Comparison of ENCODE assay signal across 18 cellular contexts in the genomic region with DNA sequence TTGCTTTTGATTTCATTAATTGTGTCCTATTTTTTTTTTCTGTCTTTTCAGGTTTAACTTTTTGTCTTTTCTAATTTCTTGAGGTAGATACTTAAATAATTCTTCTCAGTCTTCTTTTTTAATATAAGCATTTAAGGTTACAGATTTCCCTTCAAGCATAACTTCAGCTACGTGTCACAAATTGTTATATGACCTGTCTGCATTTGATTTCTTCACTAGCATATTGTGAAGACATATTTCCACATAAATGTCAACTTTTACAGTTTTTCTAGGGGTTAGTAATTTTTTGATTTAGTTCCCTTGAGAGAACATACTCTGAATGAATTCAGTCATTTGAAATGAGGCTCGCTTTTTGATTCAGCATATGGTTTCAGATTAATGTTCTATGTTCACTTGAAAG. TPM values are rescaled to one million over a fixed set of nuclear protein-coding genes. Genes with fewer than 3 reads are reported as not detected.
DNase-seq lines count a peak whose midpoint lies in the region; ATAC-seq, FAIRE-seq and TF ChIP-seq lines count a peak whose summit lies in the region.
"Had no signal": no experiment of that assay in that cellular context is flagged by ENCODE, and none has a peak within 500 bp of the region (broad histone marks: within the 10 kb centered on the region; RNA-seq: fewer than 3 reads in every experiment).

No MANE protein-coding gene starts in this region.

- ATAC-seq in A549, result no peak
- no peak for ATAC-seq in natural killer cell treated with Interleukin-12 subunit alpha and Interleukin-12 subunit beta and Interleukin-15 and Interleukin-18, amount 100 ng/mL, for 72 hours
- no peak for ATAC-seq in upper lobe of right lung

- H3K4me3 ChIP-seq in A549 (no peak overlapping the region), endodermal cell (ENCODE audit: low read length) (no peak overlapping the region), upper lobe of right lung (no peak overlapping the region)

- TF ChIP-seq CTCF in A549 (IDR thresholded peaks at IDR 0.05) (no peak), HFFc6 (IDR thresholded peaks at IDR 0.05) (no peak), endodermal cell (conservative IDR thresholded peaks at IDR 0.05) (no peak), osteocyte (IDR thresholded peaks at IDR 0.05) (no peak), upper lobe of right lung (IDR thresholded peaks at IDR 0.05) (no peak)

- H3K4me2 ChIP-seq in A549, result no peak overlapping the region

- peaks cover 42% of the 10 kb centered on the region for H3K4me1 ChIP-seq in A549
- peaks cover 4% of the 10 kb centered on the region for H3K4me1 ChIP-seq in endodermal cell (ENCODE audit: control insufficient read depth, insufficient read depth, low read length)
- peaks cover 3% of the 10 kb centered on the region for H3K4me1 ChIP-seq in upper lobe of right lung

- CTCF ChIA-PET in A549 (lab: Yijun Ruan, JAX), result no interaction called here

- H3K9me3 Mint-ChIP-seq in HFFc6 (peaks cover 5% of the 10 kb centered on the region; the same call in 1 of the 2 replicates), endodermal cell (peaks cover 13% of the 10 kb centered on the region), osteocyte (ENCODE audit: unreplicated experiment) (peaks cover 7% of the 10 kb centered on the region)
- peaks cover 5% of the 10 kb centered on the region for H3K9me3 Mint-ChIP-seq in natural killer cell treated with Interleukin-12 subunit alpha and Interleukin-12 subunit beta and Interleukin-15 and Interleukin-18, amount 100 ng/mL, for 72 hours

- no peak overlapping the region for H3K9ac ChIP-seq in endodermal cell (ENCODE audit: extremely low read depth, low read length, poor library complexity, severe bottlenecking)

- POLR2A ChIA-PET in A549 (lab: Yijun Ruan, JAX), result no interaction called here

- H3K9me3 ChIP-seq in A549 (no peaks in the 10 kb centered on the region), endodermal cell (ENCODE audit: control insufficient read depth, low read length) (peaks cover 8% of the 10 kb centered on the region), upper lobe of right lung (no peaks in the 10 kb centered on the region)

- H3K27me3 Mint-ChIP-seq in HFFc6 (ENCODE audit: insufficient read depth), result no peaks in the 10 kb centered on the region; the same call in none of the 2 replicates
- no peaks in the 10 kb centered on the region for H3K27me3 Mint-ChIP-seq in endodermal cell (ENCODE audit: insufficient read depth)
- H3K27me3 Mint-ChIP-seq in osteocyte (ENCODE audit: unreplicated experiment), result no peaks in the 10 kb centered on the region
- no peaks in the 10 kb centered on the region for H3K27me3 Mint-ChIP-seq in natural killer cell treated with Interleukin-12 subunit alpha and Interleukin-12 subunit beta and Interleukin-15 and Interleukin-18, amount 100 ng/mL, for 72 hours
- H3K27me3 Mint-ChIP-seq: B cell; CD4-positive, alpha-beta memory T cell had no signal

- intact Hi-C loops in upper lobe of right lung (cut with DNase I), result no loop called here

- H3K27ac Mint-ChIP-seq in HFFc6 (peak overlapping the region; percentile 8), endodermal cell (peak overlapping the region; percentile 7), osteocyte (ENCODE audit: unreplicated experiment) (peak overlapping the region; percentile 66)
- H3K27ac Mint-ChIP-seq in natural killer cell treated with Interleukin-12 subunit alpha and Interleukin-12 subunit beta and Interleukin-15 and Interleukin-18, amount 100 ng/mL, for 72 hours, result peak overlapping the region in 1 of 2 donors; percentile 7
- H3K27ac Mint-ChIP-seq: B cell had no signal

- FAIRE-seq in A549 (lab: Jason Lieb, UNC), result peak; percentile 77
- FAIRE-seq: D721Med, G401.6, GM12892, H1 had no signal

- no peak for DNase-seq in A549 (ENCODE audit: low read depth in 1 of 2, low spot score in 1 of 2)
- no peak for DNase-seq in HFFc6
- no peak for DNase-seq in endodermal cell
- no peak for DNase-seq in osteocyte (ENCODE audit: extremely low spot score, unreplicated experiment)
- no peak for DNase-seq in natural killer cell treated with Interleukin-12 subunit alpha and Interleukin-12 subunit beta and Interleukin-15 and Interleukin-18, amount 100 ng/mL, for 72 hours (ENCODE audit: low spot score)
- no peak for DNase-seq in NCI-H2171 (lab: John Stamatoyannopoulos, UW)
- no peak for DNase-seq in upper lobe of right lung
- DNase-seq: C1 segment of cervical spinal cord; CD4-positive, alpha-beta memory T cell; DMS153; DMS79 treated with DMSO at 0.1 percent for 48 hours; EL; HCEC 1CT had no signal

- TF ChIP-seq RAD21 in A549 (conservative IDR thresholded peaks at IDR 0.05 in 1 of 2, IDR thresholded peaks at IDR 0.05 in 1 of 2), result no peak

- no peaks in the 10 kb centered on the region for H3K27me3 ChIP-seq in endodermal cell (ENCODE audit: control insufficient read depth, insufficient read depth, low read length, poor library complexity, severe bottlenecking)
- no peaks in the 10 kb centered on the region for H3K27me3 ChIP-seq in upper lobe of right lung

- peaks cover 28% of the 10 kb centered on the region for H3K36me3 ChIP-seq in endodermal cell (ENCODE audit: control insufficient read depth, insufficient read depth, low read length)
- peaks cover 25% of the 10 kb centered on the region for H3K36me3 ChIP-seq in upper lobe of right lung

- H3K27ac ChIP-seq in A549, result no peak overlapping the region
- no peak overlapping the region for H3K27ac ChIP-seq in endodermal cell (ENCODE audit: low read depth, low read length)
- H3K27ac ChIP-seq in upper lobe of right lung, result no peak overlapping the region

- H3K4me1 Mint-ChIP-seq in HFFc6 (ENCODE audit: low read depth) (peaks cover 89% of the 10 kb centered on the region), endodermal cell (peaks cover 6% of the 10 kb centered on the region), osteocyte (ENCODE audit: unreplicated experiment) (peaks cover 38% of the 10 kb centered on the region)
- peaks cover 46 to 56% of the 10 kb centered on the region in 2 donors for H3K4me1 Mint-ChIP-seq in natural killer cell treated with Interleukin-12 subunit alpha and Interleukin-12 subunit beta and Interleukin-15 and Interleukin-18, amount 100 ng/mL, for 72 hours (ENCODE audit: low read depth in 2 of 2)

- TF ChIP-seq EP300 in A549 (IDR thresholded peaks at IDR 0.05), result no peak

- 99% methylated on average over 2 of the region's 2 CpGs for WGBS in A549 (ENCODE audit: missing lambda C conversion rate)
- whole genome bisulfite sequencing in endodermal cell (ENCODE audit: insufficient coverage in 1 of 2, insufficient read length in 1 of 2), 2 experiments, result 97 to 100% methylated on average over 1 to 2 of the region's 2 CpGs

- TF ChIP-seq POLR2A in A549 (IDR thresholded peaks at IDR 0.05; ENCODE audit: low read length), result no peak

- peaks cover 56% of the 10 kb centered on the region for H3K36me3 Mint-ChIP-seq in HFFc6 (ENCODE audit: low read depth)
- peaks cover 41% of the 10 kb centered on the region for H3K36me3 Mint-ChIP-seq in endodermal cell (ENCODE audit: low read depth)
- H3K36me3 Mint-ChIP-seq in osteocyte (ENCODE audit: unreplicated experiment), result peaks cover 24% of the 10 kb centered on the region
- peaks cover 21% of the 10 kb centered on the region for H3K36me3 Mint-ChIP-seq in natural killer cell treated with Interleukin-12 subunit alpha and Interleukin-12 subunit beta and Interleukin-15 and Interleukin-18, amount 100 ng/mL, for 72 hours

- H3K4me3 Mint-ChIP-seq in HFFc6, result peak overlapping the region; percentile 7; the same call in 1 of the 2 replicates
- no peak overlapping the region for H3K4me3 Mint-ChIP-seq in endodermal cell
- H3K4me3 Mint-ChIP-seq in osteocyte (ENCODE audit: unreplicated experiment), result no peak overlapping the region
- H3K4me3 Mint-ChIP-seq in natural killer cell treated with Interleukin-12 subunit alpha and Interleukin-12 subunit beta and Interleukin-15 and Interleukin-18, amount 100 ng/mL, for 72 hours, result no peak overlapping the region
- H3K4me3 Mint-ChIP-seq: B cell; CD4-positive, alpha-beta memory T cell had no signal

TF ChIP-seq in A549, 52 proteins besides CTCF, POLR2A, EP300 and RAD21:
- TF ChIP-seq CEBPB (IDR thresholded peaks at IDR 0.05), result no peak
- TF ChIP-seq FOXS1 (CRISPR knock-in tag; IDR thresholded peaks at IDR 0.05), result no peak
- TF ChIP-seq E2F6 (IDR thresholded peaks at IDR 0.05; ENCODE audit: borderline replicate concordance, low read depth), result no peak
- TF ChIP-seq JUNB (IDR thresholded peaks at IDR 0.05), result no peak
- no peak for TF ChIP-seq HES2 (IDR thresholded peaks at IDR 0.05)

RNA-seq across cellular contexts. Expression of gene RASA1, which starts 35.6 kb away (rescaled TPM):
- polyA plus RNA-seq in A549 (2011; rRNA removed) (40.8 and 41.5 TPM in 2 replicates), A549 (2017; fragmentation: RNase III; extraction: RNeasy Plus Mini Kit Qiagen cat#74134 plus additional on column Dnase treatment) (18.0 to 19.1 TPM (median 18.3 TPM) in 3 replicates)
- 10.9 and 12.1 TPM in 2 replicates for polyA plus RNA-seq in A549 (2012; cell fraction: cytosol; rRNA removed)
- polyA plus RNA-seq in A549 (2012; cell fraction: nucleus; rRNA removed), result 7.9 and 10.9 TPM in 2 replicates
- polyA minus RNA-seq in A549 (2011; rRNA and poly(A)+ RNA removed), result 12.9 and 15.3 TPM in 2 replicates
- total RNA-seq in HFFc6 (2021; fragmentation: NEBNext Ultra II Directional; extraction: Animal tissue kit (Norgen Biotek cat#: 25700)), result 10 to 100 TPM; 61.6 to 89.8 (median 64.9) TPM
- total RNA-seq in endodermal cell (10 to 100 TPM; 50.9 to 63.0 TPM), osteocyte (29.3 and 32.1 TPM in 2 replicates), upper lobe of right lung (28.5 TPM)
- 58.5 TPM for polyA plus RNA-seq in endodermal cell (2013, experiment 1 of 2)
- polyA plus RNA-seq in endodermal cell (2013, experiment 2 of 2), result 54.2 TPM
- 10 to 100 TPM; 23.3 to 30.6 TPM for total RNA-seq in natural killer cell treated with Interleukin-12 subunit alpha and Interleukin-12 subunit beta and Interleukin-15 and Interleukin-18, amount 100 ng/mL, for 72 hours
